Comparison of ENCODE assay signal across 8 cellular contexts in the genomic region with DNA sequence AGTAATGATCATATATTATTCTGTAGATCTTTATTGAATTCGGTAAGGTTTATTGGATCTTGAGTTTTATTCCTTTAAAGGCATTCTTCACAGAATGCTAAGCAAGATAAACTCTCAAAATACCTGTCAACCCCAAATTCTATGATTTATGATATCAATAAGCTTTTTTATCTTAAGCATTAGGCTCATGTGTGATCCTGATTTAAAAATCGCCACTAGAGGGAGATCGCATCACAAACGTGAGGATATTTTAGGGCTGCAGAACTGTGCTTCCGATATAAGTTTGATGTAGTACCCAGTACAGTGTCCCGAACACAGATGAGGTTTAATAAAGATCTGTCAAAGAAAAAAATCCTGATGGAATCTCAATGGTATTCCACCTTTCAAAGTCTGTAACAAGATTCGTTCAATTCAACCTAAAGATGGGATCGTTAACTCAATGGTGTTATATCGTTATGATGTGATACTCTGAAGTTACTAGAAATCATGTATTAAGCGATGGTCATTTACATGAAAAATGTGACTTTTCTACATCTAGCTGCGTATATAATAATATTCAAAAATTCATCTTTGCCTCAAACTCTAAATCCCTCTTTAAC.
DNase-seq lines count a peak whose midpoint lies in the region; ATAC-seq and TF ChIP-seq lines count a peak whose summit lies in the region.

No MANE protein-coding gene starts in this region.

- ATAC-seq in activated B cell treated with CpG ODN at 0.5 μM for 24 hours (ENCODE audit: low read depth) (peak; percentile 54), heart right ventricle (peak in 6 of 8 donors; percentile 61 to 71 (median 68)), gastrocnemius medialis (no peak)

- H3K9me3 Mint-ChIP-seq in activated B cell treated with CpG ODN at 0.5 μM for 24 hours = no peaks in the 10 kb centered on the region

- H3K36me3 ChIP-seq in cardiac muscle cell (peaks cover 48% of the 10 kb centered on the region), HEK293 (ENCODE audit: control insufficient read depth in 2 of 2, insufficient read depth in 1 of 2, low read length in 2 of 2) (no peaks in the 10 kb centered on the region), heart right ventricle (no peaks in the 10 kb centered on the region), gastrocnemius medialis (no peaks in the 10 kb centered on the region)

- peaks cover 7% of the 10 kb centered on the region for H3K27me3 Mint-ChIP-seq in activated B cell treated with CpG ODN at 0.5 μM for 24 hours

- H3K4me3 ChIP-seq in cardiac muscle cell = no peak overlapping the region
- H3K4me3 ChIP-seq in HEK293 (ENCODE audit: low read depth, low read length) = no peak overlapping the region
- no peak overlapping the region for H3K4me3 ChIP-seq in heart right ventricle
- no peak overlapping the region for H3K4me3 ChIP-seq in gastrocnemius medialis

- CTCF ChIA-PET in HEK293 (lab: Yijun Ruan, JAX) (interaction anchor here (0.6 to 1.8 kb wide), 23 partner anchors 9 to 1225 kb away, joined by 3 to 9 read pairs (median 3); no protein-coding TSS in a partner anchor), activated B cell treated with CpG ODN at 0.5 μM for 24 hours (lab: Charles Lee) (interaction anchor here (0.6 to 2.7 kb wide), 7 partner anchors 17 to 421 kb away, joined by 3 to 26 read pairs (median 4); no protein-coding TSS in a partner anchor)

- WGBS in heart right ventricle, 2 donors = 36 to 37% methylated on average over 11 of the region's 11 CpGs

- H3K27ac ChIP-seq in cardiac muscle cell = no peak overlapping the region
- no peak overlapping the region for H3K27ac ChIP-seq in HEK293 (ENCODE audit: extremely low read depth, low read depth, low read length)
- H3K27ac ChIP-seq in heart right ventricle = no peak overlapping the region
- H3K27ac ChIP-seq in gastrocnemius medialis = no peak overlapping the region

- H3K4me1 ChIP-seq in cardiac muscle cell (ENCODE audit: low read depth) (no peaks in the 10 kb centered on the region), HEK293 (ENCODE audit: control insufficient read depth, insufficient read depth, low read length) (no peaks in the 10 kb centered on the region), heart right ventricle (no peaks in the 10 kb centered on the region), gastrocnemius medialis (no peaks in the 10 kb centered on the region)

- TF ChIP-seq CTCF in cardiac muscle cell (IDR thresholded peaks at IDR 0.05; ENCODE audit: low read depth, low read length) (peak; percentile 64), HEK293 (tag by site-specific recombination; IDR thresholded peaks at IDR 0.05) (no peak; the same call in 1 of the 2 replicates), activated B cell treated with CpG ODN at 0.5 μM for 24 hours (IDR thresholded peaks at IDR 0.05) (peak; percentile 32), heart right ventricle (IDR thresholded peaks at IDR 0.05) (peak; percentile 57 to 76 (median 70)), gastrocnemius medialis (IDR thresholded peaks at IDR 0.05 in 4 of 5, conservative IDR thresholded peaks at IDR 0.05 in 1 of 5) (peak in 3 of 5 experiments; percentile 38 to 57 (median 56))

- no peaks in the 10 kb centered on the region for H3K27me3 ChIP-seq in cardiac muscle cell
- H3K27me3 ChIP-seq in heart right ventricle = no peaks in the 10 kb centered on the region
- no peaks in the 10 kb centered on the region for H3K27me3 ChIP-seq in gastrocnemius medialis

- H3K4me1 Mint-ChIP-seq in activated B cell treated with CpG ODN at 0.5 μM for 24 hours = no peaks in the 10 kb centered on the region

- intact Hi-C loops in cardiac septum (cut with DNase I) (loop anchor here (5.0 kb wide), 1 partner anchor 263 kb away; no protein-coding TSS in a partner anchor), activated B cell treated with CpG ODN at 0.5 μM for 24 hours (cut with micrococcal nuclease) (loop anchor here (1.0 to 5.0 kb wide), 5 partner anchors 170 to 473 kb away; a partner anchor contains a TSS), heart right ventricle (cut with DNase I) (loop anchor here in 4 of 10 donors (2.0 to 10.0 kb wide), 4 partner anchors 258 to 266 kb away; no protein-coding TSS in a partner anchor), gastrocnemius medialis (cut with DNase I; ENCODE audit: low total_unique reads) (loop anchor here (5.0 kb wide), 1 partner anchor 263 kb away; no protein-coding TSS in a partner anchor)

- POLR2A ChIA-PET in HEK293 (lab: Yijun Ruan, JAX) = no interaction called here
- POLR2A ChIA-PET in activated B cell treated with CpG ODN at 0.5 μM for 24 hours (lab: Charles Lee) = no interaction called here

- in situ Hi-C loops in gastrocnemius medialis (cut with MboI; ENCODE audit: low sequenced_read_pairs in 4 of 4) = no loop called here

- DNase-seq in cardiac muscle cell (ENCODE audit: low read depth in 1 of 2, low spot score in 1 of 2) (peak; percentile 66 to 72), cardiac septum (ENCODE audit: low spot score) (no peak), NCI-H1105 (lab: John Stamatoyannopoulos, UW) (peak; percentile 26), activated B cell treated with CpG ODN at 0.5 μM for 24 hours (no peak), heart right ventricle (peak in 1 of 2 donors; percentile 32), gastrocnemius medialis (no peak), cerebellar nuclear complex (lab: John Stamatoyannopoulos, UW) (no peak)

- H3K4me3 Mint-ChIP-seq in activated B cell treated with CpG ODN at 0.5 μM for 24 hours = no peak overlapping the region

- TF ChIP-seq POLR2A in gastrocnemius medialis (IDR thresholded peaks at IDR 0.05) = no peak

- H3K9me3 ChIP-seq in cardiac muscle cell (ENCODE audit: low read depth) = no peaks in the 10 kb centered on the region
- H3K9me3 ChIP-seq in HEK293 (ENCODE audit: control insufficient read depth, insufficient read depth, low read depth, low read length) = no peaks in the 10 kb centered on the region
- H3K9me3 ChIP-seq in heart right ventricle = no peaks in the 10 kb centered on the region
- H3K9me3 ChIP-seq in gastrocnemius medialis = no peaks in the 10 kb centered on the region

- H3K36me3 Mint-ChIP-seq in activated B cell treated with CpG ODN at 0.5 μM for 24 hours (ENCODE audit: low read depth) = no peaks in the 10 kb centered on the region

- H3K27ac Mint-ChIP-seq in activated B cell treated with CpG ODN at 0.5 μM for 24 hours = no peak overlapping the region

TF ChIP-seq in HEK293, 187 proteins besides CTCF, POLR2A, EP300 and RAD21:
- TF ChIP-seq ZNF654 (tag by site-specific recombination; IDR thresholded peaks at IDR 0.05; ENCODE audit: low read depth) = peak; percentile 52
- TF ChIP-seq, protein P1, sequence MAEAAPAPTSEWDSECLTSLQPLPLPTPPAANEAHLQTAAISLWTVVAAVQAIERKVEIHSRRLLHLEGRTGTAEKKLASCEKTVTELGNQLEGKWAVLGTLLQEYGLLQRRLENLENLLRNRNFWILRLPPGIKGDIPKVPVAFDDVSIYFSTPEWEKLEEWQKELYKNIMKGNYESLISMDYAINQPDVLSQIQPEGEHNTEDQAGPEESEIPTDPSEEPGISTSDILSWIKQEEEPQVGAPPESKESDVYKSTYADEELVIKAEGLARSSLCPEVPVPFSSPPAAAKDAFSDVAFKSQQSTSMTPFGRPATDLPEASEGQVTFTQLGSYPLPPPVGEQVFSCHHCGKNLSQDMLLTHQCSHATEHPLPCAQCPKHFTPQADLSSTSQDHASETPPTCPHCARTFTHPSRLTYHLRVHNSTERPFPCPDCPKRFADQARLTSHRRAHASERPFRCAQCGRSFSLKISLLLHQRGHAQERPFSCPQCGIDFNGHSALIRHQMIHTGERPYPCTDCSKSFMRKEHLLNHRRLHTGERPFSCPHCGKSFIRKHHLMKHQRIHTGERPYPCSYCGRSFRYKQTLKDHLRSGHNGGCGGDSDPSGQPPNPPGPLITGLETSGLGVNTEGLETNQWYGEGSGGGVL (tag by site-specific recombination; IDR thresholded peaks at IDR 0.05) = no peak

Comparison
In these comparisons a context has a peak if more than half of its experiments do, and no peak if none do; other contexts are left out.
1. DNase-seq: peak in cardiac muscle cell (2 of 2) and NCI-H1105 (single experiment); none in cardiac septum (single experiment), activated B cell treated with CpG ODN at 0.5 μM for 24 hours (single experiment), gastrocnemius medialis (0 of 2) and cerebellar nuclear complex (0 of 2).
2. ATAC-seq: peak in activated B cell treated with CpG ODN at 0.5 μM for 24 hours (single experiment) and heart right ventricle (6 of 8); none in gastrocnemius medialis (0 of 2).